Comparison of ENCODE assay signal across 1 cellular context in the genomic region with DNA sequence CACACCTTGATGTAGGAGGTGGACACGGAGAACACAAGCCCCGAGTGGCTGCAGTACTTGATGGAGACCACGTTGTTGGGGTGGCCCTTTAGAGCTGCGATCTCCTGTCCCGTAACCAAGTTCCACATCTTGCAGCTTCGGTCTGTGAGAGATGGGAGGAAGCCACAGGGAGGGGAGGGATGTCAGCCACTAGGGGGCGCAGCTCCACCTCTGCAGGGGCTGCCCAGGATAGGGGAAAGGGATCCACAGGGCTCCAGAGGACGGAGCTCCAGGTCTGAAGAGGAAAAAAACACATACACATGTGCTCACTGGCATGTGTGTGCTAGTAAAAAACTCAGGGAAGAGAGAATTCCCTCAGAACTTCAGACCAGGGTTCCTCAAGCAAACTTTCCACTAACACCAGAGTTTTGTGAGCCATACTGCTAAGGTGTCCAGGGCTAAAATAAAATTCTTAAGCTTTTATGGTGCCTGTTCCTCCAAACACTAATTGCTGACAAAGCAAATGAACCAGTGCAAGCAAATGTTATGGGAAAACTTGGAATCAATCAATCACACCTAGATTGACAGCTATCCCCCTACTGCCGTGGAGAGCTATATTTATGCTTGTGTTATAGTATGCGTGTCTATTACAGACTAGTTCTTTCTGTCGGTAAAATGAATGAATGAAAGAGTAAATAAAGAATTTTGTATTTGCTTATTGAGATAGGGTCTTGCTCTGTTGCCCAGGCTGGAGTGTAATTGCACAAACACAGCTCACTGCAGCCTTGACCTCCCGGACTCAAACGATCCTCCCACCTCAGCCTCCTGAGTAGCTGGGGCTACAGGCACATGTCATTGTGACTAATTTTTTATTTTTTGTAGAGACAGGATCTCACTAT.
TF ChIP-seq lines count a peak whose summit lies in the region.

No MANE protein-coding gene starts in this region.

TF ChIP-seq in HepG2, 621 proteins besides CTCF, POLR2A, EP300 and RAD21 (continued from another document):
- TF ChIP-seq TSC22D2 (CRISPR knock-in tag; IDR thresholded peaks at IDR 0.05; ENCODE audit: borderline replicate concordance) (no peak), ZNF674 (CRISPR knock-in tag; IDR thresholded peaks at IDR 0.05; ENCODE audit: low read depth) (no peak), NFIC (IDR thresholded peaks at IDR 0.05; ENCODE audit: low read length) (no peak), ZNF292 (CRISPR knock-in tag; IDR thresholded peaks at IDR 0.05; ENCODE audit: borderline replicate concordance, low read depth) (no peak), ZNF343 (CRISPR knock-in tag; IDR thresholded peaks at IDR 0.05) (no peak), MAFF (IDR thresholded peaks at IDR 0.05; ENCODE audit: low read depth, low read length) (peak; percentile 86), ZNF431 (CRISPR knock-in tag; IDR thresholded peaks at IDR 0.05; ENCODE audit: borderline replicate concordance, low read depth) (no peak), IRX3 (CRISPR knock-in tag; IDR thresholded peaks at IDR 0.05; ENCODE audit: borderline replicate concordance, low read depth) (no peak), TEAD3 (CRISPR knock-in tag; optimal IDR thresholded peaks at IDR 0.05; ENCODE audit: borderline replicate concordance) (no peak), ZNF790 (CRISPR knock-in tag; IDR thresholded peaks at IDR 0.05; ENCODE audit: borderline replicate concordance) (no peak), ZNF101 (CRISPR knock-in tag; IDR thresholded peaks at IDR 0.05; ENCODE audit: borderline replicate concordance, low read depth) (no peak), ZNF3 (CRISPR knock-in tag; IDR thresholded peaks at IDR 0.05) (no peak), SMAD9 (CRISPR knock-in tag; IDR thresholded peaks at IDR 0.05) (no peak), SP4 (CRISPR knock-in tag; IDR thresholded peaks at IDR 0.05) (no peak), ZNF501 (CRISPR knock-in tag; IDR thresholded peaks at IDR 0.05) (no peak), ZNF660 (CRISPR knock-in tag; IDR thresholded peaks at IDR 0.05; ENCODE audit: borderline replicate concordance, low read depth) (no peak), ZNF441 (CRISPR knock-in tag; IDR thresholded peaks at IDR 0.05; ENCODE audit: borderline replicate concordance) (no peak), MAFK (conservative IDR thresholded peaks at IDR 0.05 in 1 of 2, IDR thresholded peaks at IDR 0.05 in 1 of 2; ENCODE audit: low read length in 2 of 2) (peak; percentile 77 to 92), NFE2 (CRISPR knock-in tag; IDR thresholded peaks at IDR 0.05) (no peak), ZNF121 (CRISPR knock-in tag; IDR thresholded peaks at IDR 0.05) (0 out of 2 replicates have a peak, but pooled peaks have one; percentile 44), ZNF224 (CRISPR knock-in tag; IDR thresholded peaks at IDR 0.05) (peak; percentile 100), MAF1 (CRISPR knock-in tag; IDR thresholded peaks at IDR 0.05; ENCODE audit: borderline replicate concordance) (no peak)
- TF ChIP-seq, protein P1, sequence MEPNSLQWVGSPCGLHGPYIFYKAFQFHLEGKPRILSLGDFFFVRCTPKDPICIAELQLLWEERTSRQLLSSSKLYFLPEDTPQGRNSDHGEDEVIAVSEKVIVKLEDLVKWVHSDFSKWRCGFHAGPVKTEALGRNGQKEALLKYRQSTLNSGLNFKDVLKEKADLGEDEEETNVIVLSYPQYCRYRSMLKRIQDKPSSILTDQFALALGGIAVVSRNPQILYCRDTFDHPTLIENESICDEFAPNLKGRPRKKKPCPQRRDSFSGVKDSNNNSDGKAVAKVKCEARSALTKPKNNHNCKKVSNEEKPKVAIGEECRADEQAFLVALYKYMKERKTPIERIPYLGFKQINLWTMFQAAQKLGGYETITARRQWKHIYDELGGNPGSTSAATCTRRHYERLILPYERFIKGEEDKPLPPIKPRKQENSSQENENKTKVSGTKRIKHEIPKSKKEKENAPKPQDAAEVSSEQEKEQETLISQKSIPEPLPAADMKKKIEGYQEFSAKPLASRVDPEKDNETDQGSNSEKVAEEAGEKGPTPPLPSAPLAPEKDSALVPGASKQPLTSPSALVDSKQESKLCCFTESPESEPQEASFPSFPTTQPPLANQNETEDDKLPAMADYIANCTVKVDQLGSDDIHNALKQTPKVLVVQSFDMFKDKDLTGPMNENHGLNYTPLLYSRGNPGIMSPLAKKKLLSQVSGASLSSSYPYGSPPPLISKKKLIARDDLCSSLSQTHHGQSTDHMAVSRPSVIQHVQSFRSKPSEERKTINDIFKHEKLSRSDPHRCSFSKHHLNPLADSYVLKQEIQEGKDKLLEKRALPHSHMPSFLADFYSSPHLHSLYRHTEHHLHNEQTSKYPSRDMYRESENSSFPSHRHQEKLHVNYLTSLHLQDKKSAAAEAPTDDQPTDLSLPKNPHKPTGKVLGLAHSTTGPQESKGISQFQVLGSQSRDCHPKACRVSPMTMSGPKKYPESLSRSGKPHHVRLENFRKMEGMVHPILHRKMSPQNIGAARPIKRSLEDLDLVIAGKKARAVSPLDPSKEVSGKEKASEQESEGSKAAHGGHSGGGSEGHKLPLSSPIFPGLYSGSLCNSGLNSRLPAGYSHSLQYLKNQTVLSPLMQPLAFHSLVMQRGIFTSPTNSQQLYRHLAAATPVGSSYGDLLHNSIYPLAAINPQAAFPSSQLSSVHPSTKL (CRISPR knock-in tag; IDR thresholded peaks at IDR 0.05), result no peak
- TF ChIP-seq, protein P2, sequence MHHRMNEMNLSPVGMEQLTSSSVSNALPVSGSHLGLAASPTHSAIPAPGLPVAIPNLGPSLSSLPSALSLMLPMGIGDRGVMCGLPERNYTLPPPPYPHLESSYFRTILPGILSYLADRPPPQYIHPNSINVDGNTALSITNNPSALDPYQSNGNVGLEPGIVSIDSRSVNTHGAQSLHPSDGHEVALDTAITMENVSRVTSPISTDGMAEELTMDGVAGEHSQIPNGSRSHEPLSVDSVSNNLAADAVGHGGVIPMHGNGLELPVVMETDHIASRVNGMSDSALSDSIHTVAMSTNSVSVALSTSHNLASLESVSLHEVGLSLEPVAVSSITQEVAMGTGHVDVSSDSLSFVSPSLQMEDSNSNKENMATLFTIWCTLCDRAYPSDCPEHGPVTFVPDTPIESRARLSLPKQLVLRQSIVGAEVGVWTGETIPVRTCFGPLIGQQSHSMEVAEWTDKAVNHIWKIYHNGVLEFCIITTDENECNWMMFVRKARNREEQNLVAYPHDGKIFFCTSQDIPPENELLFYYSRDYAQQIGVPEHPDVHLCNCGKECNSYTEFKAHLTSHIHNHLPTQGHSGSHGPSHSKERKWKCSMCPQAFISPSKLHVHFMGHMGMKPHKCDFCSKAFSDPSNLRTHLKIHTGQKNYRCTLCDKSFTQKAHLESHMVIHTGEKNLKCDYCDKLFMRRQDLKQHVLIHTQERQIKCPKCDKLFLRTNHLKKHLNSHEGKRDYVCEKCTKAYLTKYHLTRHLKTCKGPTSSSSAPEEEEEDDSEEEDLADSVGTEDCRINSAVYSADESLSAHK (CRISPR knock-in tag; IDR thresholded peaks at IDR 0.05; ENCODE audit: borderline replicate concordance), result no peak
- TF ChIP-seq, protein P3, sequence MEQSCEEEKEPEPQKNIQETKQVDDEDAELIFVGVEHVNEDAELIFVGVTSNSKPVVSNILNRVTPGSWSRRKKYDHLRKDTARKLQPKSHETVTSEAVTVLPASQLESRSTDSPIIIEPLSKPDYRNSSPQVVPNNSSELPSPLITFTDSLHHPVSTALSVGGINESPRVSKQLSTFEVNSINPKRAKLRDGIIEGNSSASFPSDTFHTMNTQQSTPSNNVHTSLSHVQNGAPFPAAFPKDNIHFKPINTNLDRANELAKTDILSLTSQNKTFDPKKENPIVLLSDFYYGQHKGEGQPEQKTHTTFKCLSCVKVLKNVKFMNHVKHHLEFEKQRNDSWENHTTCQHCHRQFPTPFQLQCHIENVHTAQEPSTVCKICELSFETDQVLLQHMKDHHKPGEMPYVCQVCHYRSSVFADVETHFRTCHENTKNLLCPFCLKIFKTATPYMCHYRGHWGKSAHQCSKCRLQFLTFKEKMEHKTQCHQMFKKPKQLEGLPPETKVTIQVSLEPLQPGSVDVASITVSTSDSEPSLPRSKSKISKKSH (CRISPR knock-in tag; IDR thresholded peaks at IDR 0.05; ENCODE audit: borderline replicate concordance), result 0 out of 2 replicates have a peak, but pooled peaks have one; percentile 38
- TF ChIP-seq, protein P4, sequence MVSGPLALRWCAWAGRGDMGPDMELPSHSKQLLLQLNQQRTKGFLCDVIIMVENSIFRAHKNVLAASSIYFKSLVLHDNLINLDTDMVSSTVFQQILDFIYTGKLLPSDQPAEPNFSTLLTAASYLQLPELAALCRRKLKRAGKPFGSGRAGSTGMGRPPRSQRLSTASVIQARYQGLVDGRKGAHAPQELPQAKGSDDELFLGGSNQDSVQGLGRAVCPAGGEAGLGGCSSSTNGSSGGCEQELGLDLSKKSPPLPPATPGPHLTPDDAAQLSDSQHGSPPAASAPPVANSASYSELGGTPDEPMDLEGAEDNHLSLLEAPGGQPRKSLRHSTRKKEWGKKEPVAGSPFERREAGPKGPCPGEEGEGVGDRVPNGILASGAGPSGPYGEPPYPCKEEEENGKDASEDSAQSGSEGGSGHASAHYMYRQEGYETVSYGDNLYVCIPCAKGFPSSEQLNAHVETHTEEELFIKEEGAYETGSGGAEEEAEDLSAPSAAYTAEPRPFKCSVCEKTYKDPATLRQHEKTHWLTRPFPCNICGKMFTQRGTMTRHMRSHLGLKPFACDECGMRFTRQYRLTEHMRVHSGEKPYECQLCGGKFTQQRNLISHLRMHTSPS (CRISPR knock-in tag; IDR thresholded peaks at IDR 0.05; ENCODE audit: low read depth), result no peak
- TF ChIP-seq, protein P5, sequence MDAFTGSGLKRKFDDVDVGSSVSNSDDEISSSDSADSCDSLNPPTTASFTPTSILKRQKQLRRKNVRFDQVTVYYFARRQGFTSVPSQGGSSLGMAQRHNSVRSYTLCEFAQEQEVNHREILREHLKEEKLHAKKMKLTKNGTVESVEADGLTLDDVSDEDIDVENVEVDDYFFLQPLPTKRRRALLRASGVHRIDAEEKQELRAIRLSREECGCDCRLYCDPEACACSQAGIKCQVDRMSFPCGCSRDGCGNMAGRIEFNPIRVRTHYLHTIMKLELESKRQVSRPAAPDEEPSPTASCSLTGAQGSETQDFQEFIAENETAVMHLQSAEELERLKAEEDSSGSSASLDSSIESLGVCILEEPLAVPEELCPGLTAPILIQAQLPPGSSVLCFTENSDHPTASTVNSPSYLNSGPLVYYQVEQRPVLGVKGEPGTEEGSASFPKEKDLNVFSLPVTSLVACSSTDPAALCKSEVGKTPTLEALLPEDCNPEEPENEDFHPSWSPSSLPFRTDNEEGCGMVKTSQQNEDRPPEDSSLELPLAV (CRISPR knock-in tag; conservative IDR thresholded peaks at IDR 0.05; ENCODE audit: low read depth), result no peak
- TF ChIP-seq, protein P6, sequence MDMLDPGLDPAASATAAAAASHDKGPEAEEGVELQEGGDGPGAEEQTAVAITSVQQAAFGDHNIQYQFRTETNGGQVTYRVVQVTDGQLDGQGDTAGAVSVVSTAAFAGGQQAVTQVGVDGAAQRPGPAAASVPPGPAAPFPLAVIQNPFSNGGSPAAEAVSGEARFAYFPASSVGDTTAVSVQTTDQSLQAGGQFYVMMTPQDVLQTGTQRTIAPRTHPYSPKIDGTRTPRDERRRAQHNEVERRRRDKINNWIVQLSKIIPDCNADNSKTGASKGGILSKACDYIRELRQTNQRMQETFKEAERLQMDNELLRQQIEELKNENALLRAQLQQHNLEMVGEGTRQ (IDR thresholded peaks at IDR 0.05; ENCODE audit: low read depth, low read length), result no peak
- TF ChIP-seq, protein P6 (CRISPR knock-in tag; IDR thresholded peaks at IDR 0.05; ENCODE audit: borderline replicate concordance), result no peak
- TF ChIP-seq, protein P7, sequence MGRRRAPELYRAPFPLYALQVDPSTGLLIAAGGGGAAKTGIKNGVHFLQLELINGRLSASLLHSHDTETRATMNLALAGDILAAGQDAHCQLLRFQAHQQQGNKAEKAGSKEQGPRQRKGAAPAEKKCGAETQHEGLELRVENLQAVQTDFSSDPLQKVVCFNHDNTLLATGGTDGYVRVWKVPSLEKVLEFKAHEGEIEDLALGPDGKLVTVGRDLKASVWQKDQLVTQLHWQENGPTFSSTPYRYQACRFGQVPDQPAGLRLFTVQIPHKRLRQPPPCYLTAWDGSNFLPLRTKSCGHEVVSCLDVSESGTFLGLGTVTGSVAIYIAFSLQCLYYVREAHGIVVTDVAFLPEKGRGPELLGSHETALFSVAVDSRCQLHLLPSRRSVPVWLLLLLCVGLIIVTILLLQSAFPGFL (CRISPR knock-in tag; IDR thresholded peaks at IDR 0.05), result no peak
- TF ChIP-seq, protein P8, sequence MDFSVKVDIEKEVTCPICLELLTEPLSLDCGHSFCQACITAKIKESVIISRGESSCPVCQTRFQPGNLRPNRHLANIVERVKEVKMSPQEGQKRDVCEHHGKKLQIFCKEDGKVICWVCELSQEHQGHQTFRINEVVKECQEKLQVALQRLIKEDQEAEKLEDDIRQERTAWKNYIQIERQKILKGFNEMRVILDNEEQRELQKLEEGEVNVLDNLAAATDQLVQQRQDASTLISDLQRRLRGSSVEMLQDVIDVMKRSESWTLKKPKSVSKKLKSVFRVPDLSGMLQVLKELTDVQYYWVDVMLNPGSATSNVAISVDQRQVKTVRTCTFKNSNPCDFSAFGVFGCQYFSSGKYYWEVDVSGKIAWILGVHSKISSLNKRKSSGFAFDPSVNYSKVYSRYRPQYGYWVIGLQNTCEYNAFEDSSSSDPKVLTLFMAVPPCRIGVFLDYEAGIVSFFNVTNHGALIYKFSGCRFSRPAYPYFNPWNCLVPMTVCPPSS (IDR thresholded peaks at IDR 0.05), result no peak
